Comparison of ENCODE assay signal across 11 cellular contexts in genomic region chr16:16222850-16223661, GRCh38. TPM values are rescaled to one million over a fixed set of nuclear protein-coding genes. Genes with fewer than 3 reads are reported as not detected.
A peak's percentile ranks its signal among the peaks of the same experiment; 100 is the strongest.
DNase-seq lines count a peak whose midpoint lies in the region; ATAC-seq and TF ChIP-seq lines count a peak whose summit lies in the region.
"Not testable (repeated sequence)": the region's sequence is repeated elsewhere in the genome, so short reads cannot be mapped to it uniquely, and the experiment has no call there.
"Had no signal": no experiment of that assay in that cellular context is flagged by ENCODE, and none has a peak within 500 bp of the region (broad histone marks: within the 10 kb centered on the region; RNA-seq: fewer than 3 reads in every experiment).

TSS of gene ABCC6 (minus strand) at chr16:16223494. CDS start at chr16:16223434, 60 bp downstream.

- H3K9me3 Mint-ChIP-seq in activated CD4-positive, alpha-beta T cell treated with anti-CD3 and anti-CD28 coated beads, Interleukin-2, amount 10 ng/mL, durations not matched to agents 24 days and 14 days: not testable (repeated sequence)

- POLR2A ChIA-PET in AG04450 (lab: Yijun Ruan, JAX): not testable (repeated sequence)

- H3K4me3 ChIP-seq in AG04450 (ENCODE audit: low read depth, low read length): peak within 1 kb of the TSS; percentile 37
- peak within 1 kb of the TSS; percentile 48 for H3K4me3 ChIP-seq in HUES6 (ENCODE audit: low read depth, low read length)
- H3K4me3 ChIP-seq in colonic mucosa: not testable (repeated sequence)
- peak within 1 kb of the TSS; percentile 21 to 47 (median 43) for H3K4me3 ChIP-seq in right lobe of liver

- H3K36me3 Mint-ChIP-seq in activated CD4-positive, alpha-beta T cell treated with anti-CD3 and anti-CD28 coated beads, Interleukin-2, amount 10 ng/mL, durations not matched to agents 24 days and 14 days (ENCODE audit: low read depth): not testable (repeated sequence)

- not testable (repeated sequence) for H3K27me3 Mint-ChIP-seq in activated CD4-positive, alpha-beta T cell treated with anti-CD3 and anti-CD28 coated beads, Interleukin-2, amount 10 ng/mL, durations not matched to agents 24 days and 14 days

- ATAC-seq in Right ventricle myocardium superior (ENCODE audit: poor library complexity) (peak; percentile 97), right lobe of liver (peak; percentile 91 to 97 (median 94)), omental fat pad (ENCODE audit: low FRiP score) (peak; percentile 86)
- ATAC-seq in stimulated activated naive CD8-positive, alpha-beta T cell treated with anti-CD3 and anti-CD28 coated beads, Interleukin-15, Interleukin-2, amounts not matched to agents 100 U/mL and 50 U/mL, for 24 hours: peak; percentile 22

- CTCF ChIA-PET in AG04450 (lab: Charles Lee): not testable (repeated sequence)

- not testable (repeated sequence) for DNase-seq in AG04450 (ENCODE audit: low read depth, low spot score); activated CD4-positive, alpha-beta T cell treated with anti-CD3 and anti-CD28 coated beads, Interleukin-2, amount 10 ng/mL, durations not matched to agents 24 days and 14 days; colonic mucosa; Right ventricle myocardium superior; right lobe of liver; omental fat pad (ENCODE audit: low spot score); stimulated activated naive CD8-positive, alpha-beta T cell treated with anti-CD3 and anti-CD28 coated beads, Interleukin-15, Interleukin-2, amounts not matched to agents 100 U/mL and 50 U/mL, for 24 hours

- H3K4me1 Mint-ChIP-seq in activated CD4-positive, alpha-beta T cell treated with anti-CD3 and anti-CD28 coated beads, Interleukin-2, amount 10 ng/mL, durations not matched to agents 24 days and 14 days: not testable (repeated sequence)

- H3K9ac ChIP-seq in HUES6 (ENCODE audit: low read length); colonic mucosa (ENCODE audit: low read depth in 2 of 2, low read length in 2 of 2): not testable (repeated sequence)

- H3K27ac Mint-ChIP-seq in activated CD4-positive, alpha-beta T cell treated with anti-CD3 and anti-CD28 coated beads, Interleukin-2, amount 10 ng/mL, durations not matched to agents 24 days and 14 days: not testable (repeated sequence)

- H3K36me3 ChIP-seq in HUES6 (ENCODE audit: control insufficient read depth, insufficient read depth, low read length); colonic mucosa; right lobe of liver: not testable (repeated sequence)

- WGBS in right lobe of liver (ENCODE audit: insufficient coverage, low coverage, low lambda C conversion rate, missing lambda C conversion rate): 1% methylated on average over 4 of the region's 38 CpGs

- H3K4me1 ChIP-seq in HUES6 (ENCODE audit: control insufficient read depth, insufficient read depth, low read length); colonic mucosa; right lobe of liver: not testable (repeated sequence)

- not testable (repeated sequence) for H3K27me3 ChIP-seq in AG04450 (ENCODE audit: control insufficient read depth, insufficient read depth, low read length); HUES6 (ENCODE audit: control insufficient read depth, insufficient read depth, low read length); colonic mucosa; right lobe of liver

- H3K4me3 Mint-ChIP-seq in activated CD4-positive, alpha-beta T cell treated with anti-CD3 and anti-CD28 coated beads, Interleukin-2, amount 10 ng/mL, durations not matched to agents 24 days and 14 days: peak within 1 kb of the TSS; percentile 45

- TF ChIP-seq CTCF in AG04450 (IDR thresholded peaks at IDR 0.05; ENCODE audit: low read depth, low read length); colonic mucosa (IDR thresholded peaks at IDR 0.05); right lobe of liver (IDR thresholded peaks at IDR 0.05); omental fat pad (IDR thresholded peaks at IDR 0.05): not testable (repeated sequence)

- H3K27ac ChIP-seq in AG04450 (ENCODE audit: low read depth, low read length); HUES6 (ENCODE audit: low read depth, low read length); colonic mucosa: not testable (repeated sequence)
- H3K27ac ChIP-seq in right lobe of liver: peak within 1 kb of the TSS; percentile 38 to 84 (median 80)

- not testable (repeated sequence) for H3K9me3 ChIP-seq in AG04450 (ENCODE audit: control insufficient read depth, insufficient read depth, low read length); HUES6 (ENCODE audit: control insufficient read depth, insufficient read depth, low read depth, low read length); colonic mucosa; right lobe of liver

- intact Hi-C loops in activated CD4-positive, alpha-beta T cell treated with anti-CD3 and anti-CD28 coated beads, Interleukin-2, amount 10 ng/mL, durations not matched to agents 24 days and 14 days (cut with micrococcal nuclease); colonic mucosa (cut with DNase I); Right ventricle myocardium superior (cut with DNase I); right lobe of liver (cut with DNase I): not testable (repeated sequence)

- not testable (repeated sequence) for TF ChIP-seq POLR2A in right lobe of liver (IDR thresholded peaks at IDR 0.05)

RNA-seq across cellular contexts. Expression of gene ABCC6, which starts in this region (rescaled TPM):
- polyA plus RNA-seq in AG04450 (2011; rRNA removed): 3.5 and 3.7 TPM in 2 replicates
- polyA minus RNA-seq in AG04450 (2011; rRNA and poly(A)+ RNA removed): 3.0 and 3.1 TPM in 2 replicates
- not detected in 2 replicates for total RNA-seq in activated CD4-positive, alpha-beta T cell treated with anti-CD3 and anti-CD28 coated beads, Interleukin-2, amount 10 ng/mL, durations not matched to agents 24 days and 14 days
- total RNA-seq in colonic mucosa (10 to 100 TPM; 10.4 to 14.5 TPM), Right ventricle myocardium superior (1.5 TPM), right lobe of liver (100 to 1,000 TPM in 3 of 6 experiments, 10 to 100 TPM in 3; 54.9 to 115 (median 97.1) TPM), omental fat pad (1 to 10 TPM; 2.2 to 9.9 (median 3.8) TPM)
- total RNA-seq: A172, OCI-LY7, SK-MEL-5 had no signal

Comparison
In these comparisons a context has a peak if more than half of its experiments do, and no peak if none do; other contexts are left out.
1. ATAC-seq: peak in every context shown above with its lines; median percentile 97 in Right ventricle myocardium superior; 94 in right lobe of liver; 86 in omental fat pad; 22 in stimulated activated naive CD8-positive, alpha-beta T cell treated with anti-CD3 and anti-CD28 coated beads, Interleukin-15, Interleukin-2, amounts not matched to agents 100 U/mL and 50 U/mL, for 24 hours.